14 cellular contexts compared by ENCODE assay signal in genomic region chr2:88017780-88018038, GRCh38. TPM values are rescaled to one million over a fixed set of nuclear protein-coding genes. Genes with fewer than 3 reads are reported as not detected.
DNase-seq lines count a peak whose midpoint lies in the region; ATAC-seq and TF ChIP-seq lines count a peak whose summit lies in the region.
"Not testable (repeated sequence)": the region's sequence is repeated elsewhere in the genome, so short reads cannot be mapped to it uniquely, and the experiment has no call there.
"Had no signal": no experiment of that assay in that cellular context is flagged by ENCODE, and none has a peak within 500 bp of the region (broad histone marks: within the 10 kb centered on the region; RNA-seq: fewer than 3 reads in every experiment).

No MANE protein-coding gene starts in this region.

- not testable (repeated sequence) for H3K9me3 Mint-ChIP-seq in T-cell; activated T-cell treated with anti-CD3 and anti-CD28 coated beads, Interleukin-2, amount 50 U/mL, for 72 hours; nephron

- peak overlapping the region; percentile 93 for H3K4me2 ChIP-seq in mammary epithelial cell (ENCODE audit: insufficient read depth, low read depth, low read length)

- peaks cover 32% of the 10 kb centered on the region for H3K4me1 ChIP-seq in HUES6 (ENCODE audit: control insufficient read depth, insufficient read depth, low read length)
- H3K4me1 ChIP-seq in mammary epithelial cell (ENCODE audit: insufficient read depth, low read length); suprapubic skin: not testable (repeated sequence)
- H3K4me1 ChIP-seq in iPS-18a (ENCODE audit: control insufficient read depth, low read depth, low read length): peaks cover 28% of the 10 kb centered on the region

- H3K27me3 ChIP-seq in HUES6 (ENCODE audit: control insufficient read depth, insufficient read depth, low read length); mammary epithelial cell (ENCODE audit: insufficient read depth, low read length); iPS-18a (ENCODE audit: control insufficient read depth, insufficient read depth, low read length); suprapubic skin: not testable (repeated sequence)

- H3K9ac ChIP-seq in HUES6 (ENCODE audit: low read length) (peak overlapping the region; percentile 100), iPS-18a (ENCODE audit: low read length) (peak overlapping the region; percentile 99)
- H3K9ac ChIP-seq in mammary epithelial cell (ENCODE audit: insufficient read depth, low read length): not testable (repeated sequence)

- in situ Hi-C loops in mammary epithelial cell (cut with MboI; ENCODE audit: low sequenced_read_pairs in 2 of 2): not testable (repeated sequence)

- ATAC-seq in T-cell (replicated peaks in 1 of 4); activated T-cell treated with anti-CD3 and anti-CD28 coated beads, Interleukin-2, amount 50 U/mL, for 72 hours (replicated peaks in 1 of 2): not testable (repeated sequence)

- not testable (repeated sequence) for TF ChIP-seq EP300 in suprapubic skin (IDR thresholded peaks at IDR 0.05)

- TF ChIP-seq CTCF in C4-2B (conservative IDR thresholded peaks at IDR 0.05); mammary epithelial cell (conservative IDR thresholded peaks at IDR 0.05 in 1 of 2, IDR thresholded peaks at IDR 0.05 in 1 of 2; ENCODE audit: extremely low read depth in 1 of 2, insufficient read depth in 1 of 2, low read depth in 1 of 2, low read length in 2 of 2); nephron (IDR thresholded peaks at IDR 0.05; ENCODE audit: unreplicated experiment in 3 of 3); suprapubic skin (IDR thresholded peaks at IDR 0.05): not testable (repeated sequence)

- H3K9me3 ChIP-seq in HUES6 (ENCODE audit: control insufficient read depth, insufficient read depth, low read depth, low read length); mammary epithelial cell (replicated peaks; ENCODE audit: insufficient read depth, low read length); iPS-18a (ENCODE audit: control insufficient read depth, low read depth, low read length); suprapubic skin: not testable (repeated sequence)

- 100% methylated on average over 2 of the region's 2 CpGs for WGBS in mammary epithelial cell (ENCODE audit: low coverage, missing lambda C conversion rate)
- WGBS in suprapubic skin: 93% methylated on average over 2 of the region's 2 CpGs

- POLR2A ChIA-PET in T-cell (lab: Charles Lee): interaction anchor here in 1 of 2 donors (2.1 kb wide), 1 partner anchor 19 kb away, joined by 4 read pairs; no protein-coding TSS in a partner anchor

- peak overlapping the region; percentile 98 for H2AFZ ChIP-seq in mammary epithelial cell (ENCODE audit: low read depth, low read length)

- not testable (repeated sequence) for H3K36me3 ChIP-seq in HUES6 (ENCODE audit: control insufficient read depth, insufficient read depth, low read length); mammary epithelial cell (ENCODE audit: insufficient read depth, low read length); iPS-18a (ENCODE audit: control insufficient read depth, low read depth, low read length); suprapubic skin

- dilution Hi-C loops in mammary epithelial cell (cut with HindIII; ENCODE audit: low sequenced_read_pairs): not testable (repeated sequence)

- H3K36me3 Mint-ChIP-seq in T-cell; activated T-cell treated with anti-CD3 and anti-CD28 coated beads, Interleukin-2, amount 50 U/mL, for 72 hours (ENCODE audit: insufficient read depth in 2 of 2); nephron (ENCODE audit: low read depth): not testable (repeated sequence)

- peak overlapping the region; percentile 90 for H3K4me3 ChIP-seq in HUES6 (ENCODE audit: low read depth, low read length)
- H3K4me3 ChIP-seq in mammary epithelial cell (replicated peaks in 1 of 3; ENCODE audit: insufficient read depth in 1 of 3, low read depth in 2 of 3, low read length in 3 of 3): peak overlapping the region in 1 of 3 experiments; percentile 58
- H3K4me3 ChIP-seq in iPS-18a (ENCODE audit: low read length): peak overlapping the region; percentile 89
- peak overlapping the region; percentile 61 for H3K4me3 ChIP-seq in suprapubic skin

- CTCF ChIA-PET in T-cell (lab: Charles Lee); mammary epithelial cell (lab: Charles Lee; ENCODE audit: low non-redundant PET): not testable (repeated sequence)

- not testable (repeated sequence) for H3K27me3 Mint-ChIP-seq in T-cell; activated T-cell treated with anti-CD3 and anti-CD28 coated beads, Interleukin-2, amount 50 U/mL, for 72 hours (ENCODE audit: low read depth); nephron (ENCODE audit: low read depth)

- H3K27ac Mint-ChIP-seq in T-cell (peak overlapping the region; percentile 99), nephron (peak overlapping the region; percentile 66 to 100 (median 99))
- H3K27ac Mint-ChIP-seq in activated T-cell treated with anti-CD3 and anti-CD28 coated beads, Interleukin-2, amount 50 U/mL, for 72 hours: not testable (repeated sequence)

- peak overlapping the region; percentile 100; the same call in 1 of the 2 replicates for H3K27ac ChIP-seq in C4-2B
- H3K27ac ChIP-seq in HUES6 (ENCODE audit: low read depth, low read length); mammary epithelial cell (ENCODE audit: insufficient read depth, low read depth, low read length); iPS-18a (ENCODE audit: low read length); suprapubic skin: not testable (repeated sequence)

- not testable (repeated sequence) for BruUV-seq in mammary epithelial cell (replicated peaks; lab: Mats Ljungman, UMichigan)

- peak overlapping the region; percentile 92 to 97 (median 95) for H3K4me3 Mint-ChIP-seq in T-cell
- peak overlapping the region; percentile 98 to 99 for H3K4me3 Mint-ChIP-seq in activated T-cell treated with anti-CD3 and anti-CD28 coated beads, Interleukin-2, amount 50 U/mL, for 72 hours
- peak overlapping the region; percentile 95 to 100 (median 95) for H3K4me3 Mint-ChIP-seq in nephron

- H4K20me1 ChIP-seq in mammary epithelial cell (ENCODE audit: insufficient read depth, low read length): not testable (repeated sequence)

- peaks cover 14 to 25% (median 21%) of the 10 kb centered on the region in 3 donors for H3K4me1 Mint-ChIP-seq in T-cell
- H3K4me1 Mint-ChIP-seq in activated T-cell treated with anti-CD3 and anti-CD28 coated beads, Interleukin-2, amount 50 U/mL, for 72 hours (ENCODE audit: low read depth): peaks cover 20% of the 10 kb centered on the region
- peaks cover 23% of the 10 kb centered on the region for H3K4me1 Mint-ChIP-seq in nephron

- not testable (repeated sequence) for TF ChIP-seq POLR2A in suprapubic skin (IDR thresholded peaks at IDR 0.05)

- not testable (repeated sequence) for H3K79me2 ChIP-seq in mammary epithelial cell (ENCODE audit: insufficient read depth, low read length)

- intact Hi-C loops in mammary epithelial cell (cut with micrococcal nuclease): loop anchor here (2.0 kb wide), 2 partner anchors 25 to 169 kb away; no protein-coding TSS in a partner anchor

- not testable (repeated sequence) for DNase-seq in T-cell; activated T-cell treated with anti-CD3 and anti-CD28 coated beads, Interleukin-2, amount 50 U/mL, for 72 hours; mammary epithelial cell; suprapubic skin (ENCODE audit: low spot score in 2 of 2)

RNA-seq across cellular contexts. Expression of gene RNU2-63P, which starts 1.4 kb away (rescaled TPM):
- total RNA-seq in T-cell: 10 to 100 TPM in 2 of 5 donors, 1 to 10 TPM in 1, not detected in 2; 4.0 to 18.7 (median 13.3) TPM
- total RNA-seq in activated T-cell treated with anti-CD3 and anti-CD28 coated beads, Interleukin-2, amount 50 U/mL, for 72 hours: 10 to 100 TPM; 11.0 to 22.2 TPM
- total RNA-seq in mammary epithelial cell: 10 to 100 TPM in 1 of 2 donors, 1 to 10 TPM in 1; 6.8 to 94.5 TPM
- polyA plus RNA-seq in mammary epithelial cell: not detected
- not detected for polyA minus RNA-seq in mammary epithelial cell
- not detected for total RNA-seq in suprapubic skin
- total RNA-seq: gastrocnemius medialis, mucosa of gallbladder, prostate gland had no signal
- polyA plus RNA-seq: thymus had no signal

RNA-seq across cellular contexts. Expression of gene KRCC1, which starts 37.9 kb away (rescaled TPM):
- 10 to 100 TPM in 4 of 5 donors, 1 to 10 TPM in 1; 9.0 to 24.9 (median 20.7) TPM for total RNA-seq in T-cell
- 10 to 100 TPM; 12.8 to 13.2 TPM for total RNA-seq in activated T-cell treated with anti-CD3 and anti-CD28 coated beads, Interleukin-2, amount 50 U/mL, for 72 hours
- total RNA-seq in mammary epithelial cell: 10 to 100 TPM; 12.7 to 24.5 TPM
- 11.5 TPM for polyA plus RNA-seq in mammary epithelial cell
- polyA minus RNA-seq in mammary epithelial cell: 0.31 TPM
- total RNA-seq in suprapubic skin: 10 to 100 TPM; 12.9 to 22.1 (median 17.9) TPM

RNA-seq across cellular contexts. Expression of gene SMYD1, which starts 49.9 kb away (rescaled TPM):
- total RNA-seq in T-cell: not detected
- not detected for total RNA-seq in activated T-cell treated with anti-CD3 and anti-CD28 coated beads, Interleukin-2, amount 50 U/mL, for 72 hours
- total RNA-seq in mammary epithelial cell: under 1 TPM in 1 of 2 donors, not detected in 1; 0.33 TPM
- polyA plus RNA-seq in mammary epithelial cell: not detected
- polyA minus RNA-seq in mammary epithelial cell: not detected
- total RNA-seq in suprapubic skin: not detected
- total RNA-seq: left lobe of liver; T-helper 1 cell treated with Interleukin-12 subunit alpha and Interleukin-12 subunit beta and Interleukin-4 antibody, amounts not matched to agents 30 ng/mL and 1 ng/mL, for 36 hours had no signal
